33 cellular contexts compared by ENCODE assay signal in genomic region chr9:69313175-69313574, GRCh38. TPM values are rescaled to one million over a fixed set of nuclear protein-coding genes. Genes with fewer than 3 reads are reported as not detected.
"Had no signal": no experiment of that assay in that cellular context is flagged by ENCODE, and none has a peak within 500 bp of the region (broad histone marks: within the 10 kb centered on the region; RNA-seq: fewer than 3 reads in every experiment).

No MANE protein-coding gene starts in this region.

- H3K36me3 ChIP-seq: heart right ventricle, left lung, lower lobe of right lung, pancreas, prostate gland, stomach, thyroid gland, transverse colon, upper lobe of right lung had no signal

- FAIRE-seq: islet of Langerhans, kidney, pancreas, urothelium cell line had no signal

- H2AFZ ChIP-seq: hepatocyte had no signal

- H3K27ac ChIP-seq: heart right ventricle, hepatocyte, left lung, lower lobe of right lung, pancreas, prostate gland, skin epidermis, stomach, testis, thyroid gland, transverse colon, upper lobe of right lung had no signal

- DNase-seq: heart right ventricle; immature natural killer cell; kidney; left colon; left lung; lower lobe of right lung; mammary epithelial cell; mesenchymal stem cell; naive B cell; pancreas; posterior cingulate gyrus; retina; right cardiac atrium; stimulated activated CD4-positive, alpha-beta T cell treated with anti-CD3 and anti-CD28 coated beads, Interleukin-12 subunit alpha, Interleukin-12 subunit beta, amount 100 ng/mL, for 4 hours; stimulated activated CD4-positive, alpha-beta T cell treated with anti-CD3 and anti-CD28 coated beads, Interleukin-15, amount 100 ng/mL, for 24 hours; stimulated activated CD4-positive, alpha-beta T cell treated with anti-CD3 and anti-CD28 coated beads, Interleukin-2, amount 100 ng/mL, for 24 hours; stimulated activated CD4-positive, alpha-beta T cell treated with anti-CD3 and anti-CD28 coated beads, Interleukin-4, amount 100 ng/mL, for 1 hour; stimulated activated naive B cell treated with anti-CD40 and anti-IgM and Interleukin-4, amounts not matched to agents 10 μg/mL and 1 μg/mL and 100 μg/mL, for 72 hours; stimulated activated naive CD8-positive, alpha-beta T cell treated with anti-CD3 and anti-CD28 coated beads, Interleukin-15, Interleukin-2, amounts not matched to agents 100 U/mL and 50 U/mL, for 24 hours; stomach; testis; thyroid gland; transverse colon; upper lobe of right lung had no signal

- ATAC-seq: heart right ventricle; left colon; left lung; lower lobe of right lung; natural killer cell treated with Interleukin-12 subunit alpha and Interleukin-12 subunit beta and Interleukin-15 and Interleukin-18, amount 100 ng/mL, for 72 hours; pancreas; right cardiac atrium; sciatic nerve; stimulated activated naive B cell treated with anti-CD40 and anti-IgM and Interleukin-4, amounts not matched to agents 10 μg/mL and 1 μg/mL and 100 μg/mL, for 72 hours; stimulated activated naive CD8-positive, alpha-beta T cell treated with anti-CD3 and anti-CD28 coated beads, Interleukin-15, Interleukin-2, amounts not matched to agents 100 U/mL and 50 U/mL, for 24 hours; upper lobe of right lung had no signal

- H3K4me2 ChIP-seq: hepatocyte had no signal

- H3K4me3 Mint-ChIP-seq: immature natural killer cell; mesothelial cell of epicardium; naive B cell; natural killer cell treated with Interleukin-12 subunit alpha and Interleukin-12 subunit beta and Interleukin-15 and Interleukin-18, amount 100 ng/mL, for 72 hours; stimulated activated naive B cell treated with anti-CD40 and anti-IgM and Interleukin-4, amounts not matched to agents 10 μg/mL and 1 μg/mL and 100 μg/mL, for 72 hours had no signal

- H3K4me1 ChIP-seq: pancreas, prostate gland, testis, transverse colon, upper lobe of right lung had no signal

- H3K79me2 ChIP-seq: hepatocyte had no signal

- H3K9me3 ChIP-seq: pancreas, prostate gland, testis, thyroid gland, upper lobe of right lung had no signal

- H3K27ac Mint-ChIP-seq: immature natural killer cell; mesothelial cell of epicardium; naive B cell; natural killer cell treated with Interleukin-12 subunit alpha and Interleukin-12 subunit beta and Interleukin-15 and Interleukin-18, amount 100 ng/mL, for 72 hours; stimulated activated naive B cell treated with anti-CD40 and anti-IgM and Interleukin-4, amounts not matched to agents 10 μg/mL and 1 μg/mL and 100 μg/mL, for 72 hours had no signal

- H3K27me3 ChIP-seq: heart right ventricle, left lung, pancreas, stomach, testis, thyroid gland, transverse colon, upper lobe of right lung had no signal

- H3K4me3 ChIP-seq: heart right ventricle, hepatocyte, left lung, lower lobe of right lung, pancreas, prostate gland, skin epidermis, stomach, testis, thyroid gland, transverse colon, upper lobe of right lung had no signal

- H3K4me1 Mint-ChIP-seq: immature natural killer cell, naive B cell had no signal

RNA-seq across cellular contexts. Expression of gene ENTREP1, which starts 11.8 kb away (rescaled TPM):
- total RNA-seq: mononuclear cell; natural killer cell treated with Interleukin-12 subunit alpha and Interleukin-12 subunit beta and Interleukin-15 and Interleukin-18, amount 100 ng/mL, for 72 hours had no signal
- polyA plus RNA-seq: immature natural killer cell had no signal
